In the genomic region with DNA sequence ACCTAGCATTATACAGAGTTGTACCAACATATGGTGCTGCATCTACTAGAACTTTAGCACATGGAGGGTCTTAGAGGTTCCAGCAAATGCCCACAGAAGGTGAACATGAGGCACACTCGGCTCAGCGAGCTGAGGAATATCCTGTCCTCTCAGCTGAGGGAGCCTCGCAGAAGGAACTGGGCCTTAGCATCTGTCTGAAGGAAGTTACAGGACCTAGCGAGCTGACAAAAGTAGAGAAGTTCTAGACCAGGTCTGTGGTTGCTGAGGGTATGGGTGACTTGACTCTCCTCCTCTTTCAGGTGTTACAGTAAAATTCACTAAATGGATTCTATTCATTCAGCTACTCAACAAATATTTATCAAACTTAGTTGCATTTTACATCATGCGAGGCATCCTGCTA, we compare ENCODE assay signal across 14 cellular contexts.
DNase-seq lines count a peak whose midpoint lies in the region; ATAC-seq and TF ChIP-seq lines count a peak whose summit lies in the region.
"Had no signal": no experiment of that assay in that cellular context is flagged by ENCODE, and none has a peak within 500 bp of the region (broad histone marks: within the 10 kb centered on the region; RNA-seq: fewer than 3 reads in every experiment).

No MANE protein-coding gene starts in this region.

- no peaks in the 10 kb centered on the region for H3K27me3 Mint-ChIP-seq in WTC11 (ENCODE audit: low read depth)

- POLR2A ChIA-PET in WTC11 (lab: Charles Lee) = no interaction called here

- H4K20me1 ChIP-seq in BLaER1 = no peaks in the 10 kb centered on the region

- no peak for DNase-seq in HUDEP-2 (lab: John Stamatoyannopoulos, UW; ENCODE audit: unreplicated experiment in 76 of 76)
- no peak for DNase-seq in WTC11 (ENCODE audit: low spot score)
- no peak for DNase-seq in hippocampal formation (lab: John Stamatoyannopoulos, UW)
- DNase-seq: GOT3, NCI-H2081 treated with DMSO at 0.1 percent for 48 hours, OCI-M1, uterus had no signal

- no peak overlapping the region for H3K4me3 ChIP-seq in BLaER1
- H3K4me3 ChIP-seq: adrenal gland, uterus had no signal

- H3K27me3 ChIP-seq in BLaER1 = no peaks in the 10 kb centered on the region
- H3K27me3 ChIP-seq: adrenal gland, uterus had no signal

- no peak overlapping the region for H3K27ac Mint-ChIP-seq in WTC11

- peaks cover 45% of the 10 kb centered on the region for H3K4me1 Mint-ChIP-seq in WTC11

- peak overlapping the region; percentile 2; the same call in 1 of the 2 replicates for H3K27ac ChIP-seq in BLaER1
- H3K27ac ChIP-seq: adrenal gland had no signal

- no peaks in the 10 kb centered on the region for H3K36me3 ChIP-seq in BLaER1
- H3K36me3 ChIP-seq: adrenal gland, uterus had no signal

- ATAC-seq in GM18868 (IDR thresholded peaks at IDR 0.05; ENCODE audit: unreplicated experiment) = peak; percentile 52
- ATAC-seq in HG03571 (IDR thresholded peaks at IDR 0.05; ENCODE audit: unreplicated experiment) = peak; percentile 37
- peak; percentile 7 for ATAC-seq in esophagus mucosa
- ATAC-seq in HG02973 (IDR thresholded peaks at IDR 0.05; ENCODE audit: unreplicated experiment) = no peak
- no peak for ATAC-seq in WTC11

- no peak for TF ChIP-seq CTCF in WTC11 (IDR thresholded peaks at IDR 0.05)

- H3K4me3 Mint-ChIP-seq in WTC11 = no peak overlapping the region

- no peaks in the 10 kb centered on the region for H3K36me3 Mint-ChIP-seq in WTC11

- H3K4me1 ChIP-seq in BLaER1 = peaks cover 89% of the 10 kb centered on the region

- CTCF ChIA-PET in WTC11 (lab: Charles Lee) = no interaction called here

- H3K9me3 Mint-ChIP-seq in WTC11 = no peaks in the 10 kb centered on the region
- H3K9me3 Mint-ChIP-seq: dendritic cell treated with granulocyte-macrophage colony-stimulating factor and Interleukin-4, amounts not matched to agents 40 ng/mL and 50 ng/mL, for 4 days had no signal

- peak overlapping the region; percentile 68 for H3K4me2 ChIP-seq in BLaER1

- no peak overlapping the region for H3K9ac ChIP-seq in BLaER1

- no peaks in the 10 kb centered on the region for H3K9me3 ChIP-seq in BLaER1
- H3K9me3 ChIP-seq: adrenal gland, uterus had no signal

TF ChIP-seq in WTC11, 78 proteins besides CTCF, POLR2A, EP300 and RAD21:
- TF ChIP-seq NFE2L1 (CRISPR knock-in tag; IDR thresholded peaks at IDR 0.05) = no peak
- TF ChIP-seq, protein P1, sequence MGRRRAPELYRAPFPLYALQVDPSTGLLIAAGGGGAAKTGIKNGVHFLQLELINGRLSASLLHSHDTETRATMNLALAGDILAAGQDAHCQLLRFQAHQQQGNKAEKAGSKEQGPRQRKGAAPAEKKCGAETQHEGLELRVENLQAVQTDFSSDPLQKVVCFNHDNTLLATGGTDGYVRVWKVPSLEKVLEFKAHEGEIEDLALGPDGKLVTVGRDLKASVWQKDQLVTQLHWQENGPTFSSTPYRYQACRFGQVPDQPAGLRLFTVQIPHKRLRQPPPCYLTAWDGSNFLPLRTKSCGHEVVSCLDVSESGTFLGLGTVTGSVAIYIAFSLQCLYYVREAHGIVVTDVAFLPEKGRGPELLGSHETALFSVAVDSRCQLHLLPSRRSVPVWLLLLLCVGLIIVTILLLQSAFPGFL (CRISPR knock-in tag; IDR thresholded peaks at IDR 0.05; ENCODE audit: borderline replicate concordance) = no peak
- TF ChIP-seq, protein P2, sequence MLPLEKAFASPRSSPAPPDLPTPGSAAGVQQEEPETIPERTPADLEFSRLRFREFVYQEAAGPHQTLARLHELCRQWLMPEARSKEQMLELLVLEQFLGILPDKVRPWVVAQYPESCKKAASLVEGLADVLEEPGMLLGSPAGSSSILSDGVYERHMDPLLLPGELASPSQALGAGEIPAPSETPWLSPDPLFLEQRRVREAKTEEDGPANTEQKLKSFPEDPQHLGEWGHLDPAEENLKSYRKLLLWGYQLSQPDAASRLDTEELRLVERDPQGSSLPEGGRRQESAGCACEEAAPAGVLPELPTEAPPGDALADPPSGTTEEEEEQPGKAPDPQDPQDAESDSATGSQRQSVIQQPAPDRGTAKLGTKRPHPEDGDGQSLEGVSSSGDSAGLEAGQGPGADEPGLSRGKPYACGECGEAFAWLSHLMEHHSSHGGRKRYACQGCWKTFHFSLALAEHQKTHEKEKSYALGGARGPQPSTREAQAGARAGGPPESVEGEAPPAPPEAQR (CRISPR knock-in tag; IDR thresholded peaks at IDR 0.05) = no peak
- no peak for TF ChIP-seq SMAD3 (CRISPR knock-in tag; IDR thresholded peaks at IDR 0.05; ENCODE audit: borderline replicate concordance)
- TF ChIP-seq ZNF263 (CRISPR knock-in tag; IDR thresholded peaks at IDR 0.05; ENCODE audit: low read depth) = no peak
- no peak for TF ChIP-seq MXD4 (CRISPR knock-in tag; IDR thresholded peaks at IDR 0.05; ENCODE audit: borderline replicate concordance)
- no peak for TF ChIP-seq NFYB (CRISPR knock-in tag; conservative IDR thresholded peaks at IDR 0.05; ENCODE audit: low read depth)
- TF ChIP-seq, protein P3, sequence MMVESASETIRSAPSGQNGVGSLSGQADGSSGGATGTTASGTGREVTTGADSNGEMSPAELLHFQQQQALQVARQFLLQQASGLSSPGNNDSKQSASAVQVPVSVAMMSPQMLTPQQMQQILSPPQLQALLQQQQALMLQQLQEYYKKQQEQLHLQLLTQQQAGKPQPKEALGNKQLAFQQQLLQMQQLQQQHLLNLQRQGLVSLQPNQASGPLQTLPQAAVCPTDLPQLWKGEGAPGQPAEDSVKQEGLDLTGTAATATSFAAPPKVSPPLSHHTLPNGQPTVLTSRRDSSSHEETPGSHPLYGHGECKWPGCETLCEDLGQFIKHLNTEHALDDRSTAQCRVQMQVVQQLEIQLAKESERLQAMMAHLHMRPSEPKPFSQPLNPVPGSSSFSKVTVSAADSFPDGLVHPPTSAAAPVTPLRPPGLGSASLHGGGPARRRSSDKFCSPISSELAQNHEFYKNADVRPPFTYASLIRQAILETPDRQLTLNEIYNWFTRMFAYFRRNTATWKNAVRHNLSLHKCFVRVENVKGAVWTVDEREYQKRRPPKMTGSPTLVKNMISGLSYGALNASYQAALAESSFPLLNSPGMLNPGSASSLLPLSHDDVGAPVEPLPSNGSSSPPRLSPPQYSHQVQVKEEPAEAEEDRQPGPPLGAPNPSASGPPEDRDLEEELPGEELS (CRISPR knock-in tag; IDR thresholded peaks at IDR 0.05) = no peak
- TF ChIP-seq TEAD1 (CRISPR knock-in tag; IDR thresholded peaks at IDR 0.05) = no peak
- TF ChIP-seq, protein P4, sequence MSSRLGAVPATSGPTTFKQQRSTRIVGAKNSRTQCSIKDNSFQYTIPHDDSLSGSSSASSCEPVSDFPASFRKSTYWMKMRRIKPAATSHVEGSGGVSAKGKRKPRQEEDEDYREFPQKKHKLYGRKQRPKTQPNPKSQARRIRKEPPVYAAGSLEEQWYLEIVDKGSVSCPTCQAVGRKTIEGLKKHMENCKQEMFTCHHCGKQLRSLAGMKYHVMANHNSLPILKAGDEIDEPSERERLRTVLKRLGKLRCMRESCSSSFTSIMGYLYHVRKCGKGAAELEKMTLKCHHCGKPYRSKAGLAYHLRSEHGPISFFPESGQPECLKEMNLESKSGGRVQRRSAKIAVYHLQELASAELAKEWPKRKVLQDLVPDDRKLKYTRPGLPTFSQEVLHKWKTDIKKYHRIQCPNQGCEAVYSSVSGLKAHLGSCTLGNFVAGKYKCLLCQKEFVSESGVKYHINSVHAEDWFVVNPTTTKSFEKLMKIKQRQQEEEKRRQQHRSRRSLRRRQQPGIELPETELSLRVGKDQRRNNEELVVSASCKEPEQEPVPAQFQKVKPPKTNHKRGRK (CRISPR knock-in tag; IDR thresholded peaks at IDR 0.05; ENCODE audit: borderline replicate concordance) = no peak
- TF ChIP-seq, protein P5, sequence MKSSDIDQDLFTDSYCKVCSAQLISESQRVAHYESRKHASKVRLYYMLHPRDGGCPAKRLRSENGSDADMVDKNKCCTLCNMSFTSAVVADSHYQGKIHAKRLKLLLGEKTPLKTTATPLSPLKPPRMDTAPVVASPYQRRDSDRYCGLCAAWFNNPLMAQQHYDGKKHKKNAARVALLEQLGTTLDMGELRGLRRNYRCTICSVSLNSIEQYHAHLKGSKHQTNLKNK (CRISPR knock-in tag; IDR thresholded peaks at IDR 0.05) = no peak
- TF ChIP-seq, protein P6, sequence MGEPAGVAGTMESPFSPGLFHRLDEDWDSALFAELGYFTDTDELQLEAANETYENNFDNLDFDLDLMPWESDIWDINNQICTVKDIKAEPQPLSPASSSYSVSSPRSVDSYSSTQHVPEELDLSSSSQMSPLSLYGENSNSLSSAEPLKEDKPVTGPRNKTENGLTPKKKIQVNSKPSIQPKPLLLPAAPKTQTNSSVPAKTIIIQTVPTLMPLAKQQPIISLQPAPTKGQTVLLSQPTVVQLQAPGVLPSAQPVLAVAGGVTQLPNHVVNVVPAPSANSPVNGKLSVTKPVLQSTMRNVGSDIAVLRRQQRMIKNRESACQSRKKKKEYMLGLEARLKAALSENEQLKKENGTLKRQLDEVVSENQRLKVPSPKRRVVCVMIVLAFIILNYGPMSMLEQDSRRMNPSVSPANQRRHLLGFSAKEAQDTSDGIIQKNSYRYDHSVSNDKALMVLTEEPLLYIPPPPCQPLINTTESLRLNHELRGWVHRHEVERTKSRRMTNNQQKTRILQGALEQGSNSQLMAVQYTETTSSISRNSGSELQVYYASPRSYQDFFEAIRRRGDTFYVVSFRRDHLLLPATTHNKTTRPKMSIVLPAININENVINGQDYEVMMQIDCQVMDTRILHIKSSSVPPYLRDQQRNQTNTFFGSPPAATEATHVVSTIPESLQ (CRISPR knock-in tag; IDR thresholded peaks at IDR 0.05) = no peak
- TF ChIP-seq, protein P7, sequence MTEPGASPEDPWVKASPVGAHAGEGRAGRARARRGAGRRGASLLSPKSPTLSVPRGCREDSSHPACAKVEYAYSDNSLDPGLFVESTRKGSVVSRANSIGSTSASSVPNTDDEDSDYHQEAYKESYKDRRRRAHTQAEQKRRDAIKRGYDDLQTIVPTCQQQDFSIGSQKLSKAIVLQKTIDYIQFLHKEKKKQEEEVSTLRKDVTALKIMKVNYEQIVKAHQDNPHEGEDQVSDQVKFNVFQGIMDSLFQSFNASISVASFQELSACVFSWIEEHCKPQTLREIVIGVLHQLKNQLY (CRISPR knock-in tag; IDR thresholded peaks at IDR 0.05) = no peak

Comparison
In these comparisons a context has a peak if more than half of its experiments do, and no peak if none do; other contexts are left out.
1. ATAC-seq: peak in GM18868 (single experiment), HG03571 (single experiment) and esophagus mucosa (single experiment); none in HG02973 (single experiment) and WTC11 (single experiment).